In the genomic region with DNA sequence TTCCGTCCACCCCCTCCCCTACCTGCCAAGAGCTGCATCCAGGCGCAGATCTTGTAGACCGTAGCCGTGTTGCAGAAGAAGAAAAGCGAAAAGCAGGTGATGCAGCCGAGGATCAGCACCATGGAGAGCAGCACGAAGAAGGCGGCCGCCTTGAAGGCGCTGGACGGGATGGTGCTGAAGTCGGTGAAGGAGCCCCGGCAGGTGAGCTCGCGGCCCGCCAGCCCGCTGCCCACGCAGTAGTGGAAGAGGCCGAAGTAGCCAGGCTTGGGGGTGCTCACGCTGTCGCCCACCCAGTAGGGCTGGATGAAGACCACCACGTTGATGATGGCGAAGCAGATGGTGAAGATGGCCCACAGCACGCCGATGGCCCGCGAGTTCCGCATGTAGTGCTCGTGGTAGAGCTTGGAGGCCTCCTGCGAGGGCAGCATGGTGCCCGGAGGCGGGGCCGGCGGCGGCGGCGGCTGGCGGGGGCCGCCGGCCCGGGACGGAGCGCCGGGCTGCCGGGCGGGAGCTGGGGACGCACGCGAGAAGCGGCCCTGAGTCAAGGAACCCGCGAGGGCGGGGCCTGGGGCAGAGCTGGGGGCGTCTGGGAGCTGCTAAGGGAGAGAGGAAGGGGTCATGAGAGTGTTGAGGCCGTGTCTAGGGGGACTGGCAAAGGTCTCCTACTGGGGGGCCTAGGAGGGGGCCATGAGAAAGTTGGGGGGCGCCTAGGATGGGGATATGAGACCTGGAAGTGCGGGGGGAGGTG, we compare ENCODE assay signal across 8 cellular contexts. TPM values are rescaled to one million over a fixed set of nuclear protein-coding genes. Genes with fewer than 3 reads are reported as not detected.
DNase-seq lines count a peak whose midpoint lies in the region; ATAC-seq and TF ChIP-seq lines count a peak whose summit lies in the region.

No MANE protein-coding gene starts in this region.

- no peak for TF ChIP-seq CTCF in GM20000 (IDR thresholded peaks at IDR 0.05; ENCODE audit: extremely low read depth, missing control alignments)
- TF ChIP-seq CTCF in colonic mucosa (IDR thresholded peaks at IDR 0.05), result no peak
- no peak for TF ChIP-seq CTCF in lung (IDR thresholded peaks at IDR 0.05; ENCODE audit: control extremely low read depth, extremely low read depth)

- no peak overlapping the region for H3K4me3 ChIP-seq in colonic mucosa
- H3K4me3 ChIP-seq in lung, result no peak overlapping the region
- no peak overlapping the region for H3K4me3 ChIP-seq in effector memory CD4-positive, alpha-beta T cell (ENCODE audit: insufficient read depth, low read depth, low read length, poor library complexity, severe bottlenecking)

- intact Hi-C loops in colonic mucosa (cut with DNase I), result no loop called here

- H3K9me3 ChIP-seq in colonic mucosa, result no peaks in the 10 kb centered on the region
- peaks cover 0 to 11% of the 10 kb centered on the region in 2 donors for H3K9me3 ChIP-seq in lung (ENCODE audit: control insufficient read depth in 2 of 2, insufficient read depth in 1 of 2, low read length in 1 of 2)
- no peaks in the 10 kb centered on the region for H3K9me3 ChIP-seq in effector memory CD4-positive, alpha-beta T cell (ENCODE audit: control insufficient read depth, low read length)

- no peaks in the 10 kb centered on the region for H3K4me1 ChIP-seq in colonic mucosa
- H3K4me1 ChIP-seq in lung (ENCODE audit: control insufficient read depth in 2 of 2, insufficient read depth in 2 of 2, low read length in 2 of 2), result peaks cover 0 to 8% of the 10 kb centered on the region in 2 donors
- H3K4me1 ChIP-seq in effector memory CD4-positive, alpha-beta T cell (ENCODE audit: control insufficient read depth, insufficient read depth, low read length, poor library complexity, severe bottlenecking), result no peaks in the 10 kb centered on the region

- ATAC-seq in lung (ENCODE audit: insufficient read depth, low FRiP score), result no peak
- no peak for ATAC-seq in GM21528 (IDR thresholded peaks at IDR 0.05; ENCODE audit: low FRiP score, unreplicated experiment)

- in situ Hi-C loops in SK-MEL-5 (cut with HindIII; ENCODE audit: low pct_unique_long_range_greater_than_20kb, low sequenced_read_pairs), result no loop called here

- H3K27me3 ChIP-seq in colonic mucosa, result peaks cover 11% of the 10 kb centered on the region
- H3K27me3 ChIP-seq in lung (ENCODE audit: control insufficient read depth, insufficient read depth), result peaks cover 7% of the 10 kb centered on the region
- H3K27me3 ChIP-seq in effector memory CD4-positive, alpha-beta T cell (replicated peaks; ENCODE audit: control insufficient read depth, insufficient read depth, low read length, poor library complexity, severe bottlenecking), result peaks cover 16% of the 10 kb centered on the region

- 7 to 9% methylated on average over 46 to 57 of the region's 57 CpGs for WGBS in lung, 2 donors

- H3K27ac ChIP-seq in colonic mucosa (no peak overlapping the region), lung (ENCODE audit: low read depth in 1 of 2, low read length in 1 of 2) (no peak overlapping the region)
- no peak overlapping the region for H3K27ac ChIP-seq in effector memory CD4-positive, alpha-beta T cell (ENCODE audit: insufficient read depth, low read length, poor library complexity, severe bottlenecking)

- H3K36me3 ChIP-seq in colonic mucosa, result no peaks in the 10 kb centered on the region
- H3K36me3 ChIP-seq in lung (ENCODE audit: control insufficient read depth in 2 of 2, insufficient read depth in 2 of 2, low read length in 2 of 2), result no peaks in the 10 kb centered on the region
- H3K36me3 ChIP-seq in effector memory CD4-positive, alpha-beta T cell (ENCODE audit: control insufficient read depth, insufficient read depth, low read length), result no peaks in the 10 kb centered on the region

- DNase-seq in GM20000 (ENCODE audit: low spot score) (peak; percentile 76), SK-MEL-5 (ENCODE audit: low read depth, low spot score) (peak; percentile 34), colonic mucosa (peak; percentile 38), lung (ENCODE audit: low spot score) (peak; percentile 38), ureter (ENCODE audit: low spot score) (peak; percentile 62), SW 1271 (lab: John Stamatoyannopoulos, UW) (no peak)
- no peak for DNase-seq in effector memory CD4-positive, alpha-beta T cell

- H3K9ac ChIP-seq in colonic mucosa (ENCODE audit: low read depth in 2 of 2, low read length in 2 of 2), result no peak overlapping the region

RNA-seq across cellular contexts. Expression of gene LHFPL4, which starts 1.2 kb away (rescaled TPM):
- 0.61 and 1.3 TPM in 2 replicates for total RNA-seq in SK-MEL-5 (2014; rRNA removed; shearing (Covaris generic))
- polyA plus RNA-seq in SK-MEL-5 (2015; cell fraction: cytosol; rRNA removed), result 0.74 and 1.3 TPM in 2 replicates
- 0.14 and 0.26 TPM in 2 replicates for polyA plus RNA-seq in SK-MEL-5 (2015; cell fraction: nucleus; rRNA removed)
- total RNA-seq in colonic mucosa (1 to 10 TPM in 1 of 2 donors, under 1 TPM in 1; 0.05 to 1.2 TPM), lung (under 1 TPM in 1 of 2 donors, not detected in 1; 0.14 TPM), ureter (not detected)
- under 1 TPM; 0.01 to 0.02 TPM for polyA plus RNA-seq in lung

Comparison
In these comparisons a context has a peak if more than half of its experiments do, and no peak if none do; other contexts are left out.
1. DNase-seq: peak in GM20000 (single experiment), SK-MEL-5 (single experiment), colonic mucosa (single experiment), lung (single experiment) and ureter (single experiment); none in effector memory CD4-positive, alpha-beta T cell (0 of 3) and SW 1271 (0 of 2).